In genomic region chr5:181217111-181217804, GRCh38 we compare ENCODE assay signal across 1 cellular context.
TF ChIP-seq lines count a peak whose summit lies in the region.

No MANE protein-coding gene starts in this region.

TF ChIP-seq in HepG2, 621 proteins besides CTCF, POLR2A, EP300 and RAD21 (continued from another document and continues in another):
- no peak for TF ChIP-seq PRDM15 (CRISPR knock-in tag; IDR thresholded peaks at IDR 0.05)
- TF ChIP-seq ATF1 (CRISPR knock-in tag; IDR thresholded peaks at IDR 0.05) = no peak
- TF ChIP-seq ERF (CRISPR knock-in tag; IDR thresholded peaks at IDR 0.05) = no peak
- no peak for TF ChIP-seq BCL3 (CRISPR knock-in tag; IDR thresholded peaks at IDR 0.05)
- TF ChIP-seq SPEN (CRISPR knock-in tag; IDR thresholded peaks at IDR 0.05; ENCODE audit: low read depth) = peak; percentile 50; the same call in 1 of the 2 replicates
- no peak for TF ChIP-seq E2F1 (CRISPR knock-in tag; IDR thresholded peaks at IDR 0.05)
- peak; percentile 57; the same call in 1 of the 2 replicates for TF ChIP-seq MYC (CRISPR knock-in tag; IDR thresholded peaks at IDR 0.05; ENCODE audit: borderline replicate concordance)
- no peak for TF ChIP-seq ETS1 (CRISPR knock-in tag; IDR thresholded peaks at IDR 0.05)
- no peak for TF ChIP-seq IKZF1 (IDR thresholded peaks at IDR 0.05)
- TF ChIP-seq ESRRA (CRISPR knock-in tag; IDR thresholded peaks at IDR 0.05; ENCODE audit: low read depth) = no peak
- TF ChIP-seq SIN3A (IDR thresholded peaks at IDR 0.05; ENCODE audit: borderline replicate concordance, low read depth, low read length) = no peak; the same call in 1 of the 2 replicates
- TF ChIP-seq ONECUT2 (CRISPR knock-in tag; IDR thresholded peaks at IDR 0.05) = no peak
- TF ChIP-seq SAP130 (CRISPR knock-in tag; IDR thresholded peaks at IDR 0.05; ENCODE audit: low read depth) = no peak
- no peak for TF ChIP-seq ZKSCAN8 (CRISPR knock-in tag; IDR thresholded peaks at IDR 0.05; ENCODE audit: borderline replicate concordance)
- no peak for TF ChIP-seq ZNF672 (CRISPR knock-in tag; IDR thresholded peaks at IDR 0.05)
- TF ChIP-seq ZNF75D (CRISPR knock-in tag; IDR thresholded peaks at IDR 0.05; ENCODE audit: borderline replicate concordance) = no peak
- TF ChIP-seq TFDP1 (CRISPR knock-in tag; IDR thresholded peaks at IDR 0.05; ENCODE audit: borderline replicate concordance) = peak; percentile 53; the same call in 1 of the 2 replicates
- TF ChIP-seq ZBTB42 (CRISPR knock-in tag; IDR thresholded peaks at IDR 0.05) = no peak
- TF ChIP-seq CSRNP1 (CRISPR knock-in tag; IDR thresholded peaks at IDR 0.05) = no peak
- no peak for TF ChIP-seq PAX8 (CRISPR knock-in tag; IDR thresholded peaks at IDR 0.05; ENCODE audit: borderline replicate concordance)
- TF ChIP-seq ZNF362 (CRISPR knock-in tag; IDR thresholded peaks at IDR 0.05; ENCODE audit: borderline replicate concordance) = no peak
- no peak for TF ChIP-seq TCF12 (IDR thresholded peaks at IDR 0.05)
- no peak for TF ChIP-seq TCF12 (CRISPR knock-in tag; IDR thresholded peaks at IDR 0.05)
- TF ChIP-seq TBP (CRISPR knock-in tag; IDR thresholded peaks at IDR 0.05) = no peak
- no peak for TF ChIP-seq HNF4A (CRISPR knock-in tag; IDR thresholded peaks at IDR 0.05)
- no peak for TF ChIP-seq FOXK2 (IDR thresholded peaks at IDR 0.05)
- TF ChIP-seq ZNF788 (CRISPR knock-in tag; IDR thresholded peaks at IDR 0.05; ENCODE audit: borderline replicate concordance) = no peak; the same call in 1 of the 2 replicates
- TF ChIP-seq JUNB (CRISPR knock-in tag; IDR thresholded peaks at IDR 0.05; ENCODE audit: borderline replicate concordance) = no peak
- TF ChIP-seq ZNF264 (CRISPR knock-in tag; IDR thresholded peaks at IDR 0.05) = no peak
- no peak for TF ChIP-seq ZNF552 (CRISPR knock-in tag; IDR thresholded peaks at IDR 0.05; ENCODE audit: borderline replicate concordance)
- no peak for TF ChIP-seq ZNF263 (CRISPR knock-in tag; IDR thresholded peaks at IDR 0.05)
- no peak for TF ChIP-seq ZNF224 (CRISPR knock-in tag; IDR thresholded peaks at IDR 0.05)
- TF ChIP-seq MAFF (IDR thresholded peaks at IDR 0.05; ENCODE audit: low read depth, low read length) = no peak
- 0 out of 2 replicates have a peak, but pooled peaks have one; percentile 34 for TF ChIP-seq TRAFD1 (CRISPR knock-in tag; IDR thresholded peaks at IDR 0.05; ENCODE audit: borderline replicate concordance)
- no peak for TF ChIP-seq DMAP1 (CRISPR knock-in tag; IDR thresholded peaks at IDR 0.05)
- 0 out of 2 replicates have a peak, but pooled peaks have one; percentile 16 for TF ChIP-seq ZBTB26 (CRISPR knock-in tag; IDR thresholded peaks at IDR 0.05; ENCODE audit: borderline replicate concordance)
- no peak for TF ChIP-seq ZSCAN22 (CRISPR knock-in tag; IDR thresholded peaks at IDR 0.05)
- no peak for TF ChIP-seq ZNF564 (CRISPR knock-in tag; IDR thresholded peaks at IDR 0.05)
- no peak for TF ChIP-seq PRPF4 (IDR thresholded peaks at IDR 0.05; ENCODE audit: low read depth, low read length, poor library complexity, severe bottlenecking)
- TF ChIP-seq ZNF614 (CRISPR knock-in tag; IDR thresholded peaks at IDR 0.05; ENCODE audit: borderline replicate concordance) = peak; percentile 30; the same call in 1 of the 2 replicates
- TF ChIP-seq SRSF4 (IDR thresholded peaks at IDR 0.05; ENCODE audit: low read depth, low read length, poor library complexity, severe bottlenecking) = no peak
- no peak for TF ChIP-seq FOXJ3 (CRISPR knock-in tag; IDR thresholded peaks at IDR 0.05; ENCODE audit: borderline replicate concordance)
- TF ChIP-seq GPBP1L1 (CRISPR knock-in tag; IDR thresholded peaks at IDR 0.05) = no peak
- no peak for TF ChIP-seq ZNF331 (CRISPR knock-in tag; IDR thresholded peaks at IDR 0.05)
- 0 out of 2 replicates have a peak, but pooled peaks have one; percentile 10 for TF ChIP-seq ZNF792 (CRISPR knock-in tag; IDR thresholded peaks at IDR 0.05)
- no peak for TF ChIP-seq AHR (CRISPR knock-in tag; IDR thresholded peaks at IDR 0.05)
- TF ChIP-seq ATF2 (CRISPR knock-in tag; IDR thresholded peaks at IDR 0.05) = no peak
- TF ChIP-seq ZNF878 (CRISPR knock-in tag; IDR thresholded peaks at IDR 0.05) = no peak
- no peak for TF ChIP-seq SMYD3 (CRISPR knock-in tag; IDR thresholded peaks at IDR 0.05)
- TF ChIP-seq TOE1 (CRISPR knock-in tag; IDR thresholded peaks at IDR 0.05) = no peak
- peak; percentile 41; the same call in 1 of the 2 replicates for TF ChIP-seq ZNF776 (CRISPR knock-in tag; IDR thresholded peaks at IDR 0.05)
- TF ChIP-seq HNRNPL (IDR thresholded peaks at IDR 0.05; ENCODE audit: low read depth, low read length) = no peak
- no peak for TF ChIP-seq GTF2F1 (IDR thresholded peaks at IDR 0.05; ENCODE audit: low read length)
- no peak for TF ChIP-seq ZNF615 (CRISPR knock-in tag; IDR thresholded peaks at IDR 0.05; ENCODE audit: borderline replicate concordance)
- TF ChIP-seq GPN1 (CRISPR knock-in tag; IDR thresholded peaks at IDR 0.05; ENCODE audit: borderline replicate concordance) = no peak
- no peak for TF ChIP-seq RARA (CRISPR knock-in tag; IDR thresholded peaks at IDR 0.05)
